10 cellular contexts compared by ENCODE assay signal in genomic region chr2:233990261-233990798, GRCh38.
DNase-seq lines count a peak whose midpoint lies in the region; ATAC-seq and TF ChIP-seq lines count a peak whose summit lies in the region.
"Had no signal": no experiment of that assay in that cellular context is flagged by ENCODE, and none has a peak within 500 bp of the region (broad histone marks: within the 10 kb centered on the region; RNA-seq: fewer than 3 reads in every experiment).

No MANE protein-coding gene starts in this region.

- H3K27me3 Mint-ChIP-seq in T-helper 1 cell treated with Interleukin-12 subunit alpha and Interleukin-12 subunit beta and Interleukin-4 antibody, amounts not matched to agents 30 μg/mL and 1 μg/mL, for 36 hours (ENCODE audit: low read depth), result peaks cover 41% of the 10 kb centered on the region

- peak overlapping the region; percentile 58 for H3K27ac Mint-ChIP-seq in T-helper 1 cell treated with Interleukin-12 subunit alpha and Interleukin-12 subunit beta and Interleukin-4 antibody, amounts not matched to agents 30 μg/mL and 1 μg/mL, for 36 hours

- peak overlapping the region; percentile 51 for H3K4me3 Mint-ChIP-seq in T-helper 1 cell treated with Interleukin-12 subunit alpha and Interleukin-12 subunit beta and Interleukin-4 antibody, amounts not matched to agents 30 μg/mL and 1 μg/mL, for 36 hours

- peak; percentile 91 for ATAC-seq in stimulated activated naive CD8-positive, alpha-beta T cell treated with anti-CD3 and anti-CD28 coated beads, Interleukin-15, Interleukin-2, amounts not matched to agents 100 U/mL and 50 U/mL, for 24 hours

- peaks cover 17% of the 10 kb centered on the region for H3K9me3 Mint-ChIP-seq in T-helper 1 cell treated with Interleukin-12 subunit alpha and Interleukin-12 subunit beta and Interleukin-4 antibody, amounts not matched to agents 30 μg/mL and 1 μg/mL, for 36 hours

- POLR2A ChIA-PET in HEK293T (lab: Yijun Ruan, JAX), result no interaction called here

- peak; percentile 35 for DNase-seq in activated CD4-positive, alpha-beta T cell treated with anti-CD3 and anti-CD28 coated beads for 1 hour
- no peak for DNase-seq in activated CD4-positive, alpha-beta T cell treated with anti-CD3 and anti-CD28 coated beads, Interleukin-2, amount 50 U/mL, for 4 hours
- DNase-seq in effector CD4-positive, alpha-beta T cell, result peak; percentile 52
- DNase-seq in stimulated activated naive CD8-positive, alpha-beta T cell treated with anti-CD3 and anti-CD28 coated beads, Interleukin-15, Interleukin-2, amounts not matched to agents 100 U/mL and 50 U/mL, for 24 hours, result peak; percentile 43
- no peak for DNase-seq in mesenteric fat pad (ENCODE audit: low spot score)
- DNase-seq in HEK293T (ENCODE audit: extremely low spot score), result no peak
- no peak for DNase-seq in HT-29 (ENCODE audit: low spot score)
- DNase-seq: 8988T, NCI-H2171 had no signal

- H3K4me1 Mint-ChIP-seq in T-helper 1 cell treated with Interleukin-12 subunit alpha and Interleukin-12 subunit beta and Interleukin-4 antibody, amounts not matched to agents 30 μg/mL and 1 μg/mL, for 36 hours (ENCODE audit: low read depth), result peaks cover 45% of the 10 kb centered on the region

- peaks cover 16% of the 10 kb centered on the region for H3K36me3 Mint-ChIP-seq in T-helper 1 cell treated with Interleukin-12 subunit alpha and Interleukin-12 subunit beta and Interleukin-4 antibody, amounts not matched to agents 30 μg/mL and 1 μg/mL, for 36 hours (ENCODE audit: low read depth)

- CTCF ChIA-PET in HEK293T (lab: Yijun Ruan, JAX), result interaction anchor here (0.5 kb wide), 1 partner anchor 928 kb away, joined by 3 read pairs; no protein-coding TSS in a partner anchor

TF ChIP-seq in HEK293T, 16 proteins besides CTCF, POLR2A, EP300 and RAD21:
- no peak for TF ChIP-seq SP1 (IDR thresholded peaks at IDR 0.05)
- no peak for TF ChIP-seq PKNOX1 (IDR thresholded peaks at IDR 0.05)
- TF ChIP-seq FOXK2 (IDR thresholded peaks at IDR 0.05), result no peak
- no peak for TF ChIP-seq SUZ12 (IDR thresholded peaks at IDR 0.05)
- no peak for TF ChIP-seq ZNF384 (IDR thresholded peaks at IDR 0.05)
- TF ChIP-seq CTBP1 (IDR thresholded peaks at IDR 0.05; ENCODE audit: borderline replicate concordance), result no peak
- no peak for TF ChIP-seq BHLHE40 (IDR thresholded peaks at IDR 0.05; ENCODE audit: borderline replicate concordance)
- no peak for TF ChIP-seq FOXA1 (IDR thresholded peaks at IDR 0.05)
- no peak for TF ChIP-seq HDGF (IDR thresholded peaks at IDR 0.05; ENCODE audit: borderline replicate concordance)

Comparison
In these comparisons a context has a peak if more than half of its experiments do, and no peak if none do; other contexts are left out.
1. DNase-seq: peak in activated CD4-positive, alpha-beta T cell treated with anti-CD3 and anti-CD28 coated beads for 1 hour (single experiment), effector CD4-positive, alpha-beta T cell (single experiment) and stimulated activated naive CD8-positive, alpha-beta T cell treated with anti-CD3 and anti-CD28 coated beads, Interleukin-15, Interleukin-2, amounts not matched to agents 100 U/mL and 50 U/mL, for 24 hours (single experiment); none in activated CD4-positive, alpha-beta T cell treated with anti-CD3 and anti-CD28 coated beads, Interleukin-2, amount 50 U/mL, for 4 hours (0 of 2), mesenteric fat pad (single experiment), HEK293T (single experiment) and HT-29 (single experiment).